Comparison of ENCODE assay signal across 9 cellular contexts in genomic region chr17:61904094-61904710, GRCh38. TPM values are rescaled to one million over a fixed set of nuclear protein-coding genes. Genes with fewer than 3 reads are reported as not detected.
A peak's percentile ranks its signal among the peaks of the same experiment; 100 is the strongest.
DNase-seq lines count a peak whose midpoint lies in the region; ATAC-seq, FAIRE-seq and TF ChIP-seq lines count a peak whose summit lies in the region.
"Had no signal": no experiment of that assay in that cellular context is flagged by ENCODE, and none has a peak within 500 bp of the region (broad histone marks: within the 10 kb centered on the region; RNA-seq: fewer than 3 reads in every experiment).

No MANE protein-coding gene starts in this region.

- FAIRE-seq in small intestine (lab: Jason Lieb, UNC) = no peak

- no peaks in the 10 kb centered on the region for H3K9me3 ChIP-seq in T-helper 17 cell (ENCODE audit: control insufficient read depth, low read length, poor library complexity, severe bottlenecking)
- no peaks in the 10 kb centered on the region for H3K9me3 ChIP-seq in small intestine (ENCODE audit: control insufficient read depth, low read depth)
- H3K9me3 ChIP-seq in left ventricle myocardium inferior (replicated peaks) = no peaks in the 10 kb centered on the region

- H3K36me3 ChIP-seq in small intestine (ENCODE audit: control insufficient read depth in 2 of 2, insufficient read depth in 2 of 2, low read length in 2 of 2) (peaks cover 5% of the 10 kb centered on the region in 2 donors), left ventricle myocardium inferior (peaks cover 92% of the 10 kb centered on the region)

- no peaks in the 10 kb centered on the region for H3K27me3 ChIP-seq in small intestine (ENCODE audit: control insufficient read depth in 2 of 2, insufficient read depth in 2 of 2, low read length in 2 of 2)
- H3K27me3 ChIP-seq in left ventricle myocardium inferior (ENCODE audit: low read depth) = no peaks in the 10 kb centered on the region

- H3K4me3 Mint-ChIP-seq in T-helper 17 cell = peak overlapping the region; percentile 45

- WGBS in small intestine, 3 donors = 22 to 54% (median 28%) methylated on average over 5 of the region's 5 CpGs

- H3K4me1 Mint-ChIP-seq in T-helper 17 cell = peaks cover 4% of the 10 kb centered on the region

- peak overlapping the region; percentile 81 for H3K27ac Mint-ChIP-seq in T-helper 17 cell

- H3K27ac ChIP-seq in small intestine (ENCODE audit: low read depth in 1 of 2, low read length in 1 of 2) = peak overlapping the region in 1 of 2 donors; percentile 55
- no peak overlapping the region for H3K27ac ChIP-seq in left ventricle myocardium inferior (replicated peaks)

- H3K36me3 Mint-ChIP-seq in T-helper 17 cell (ENCODE audit: low read depth) = peaks cover 7% of the 10 kb centered on the region

- no peaks in the 10 kb centered on the region for H3K27me3 Mint-ChIP-seq in T-helper 17 cell

- ATAC-seq in GM18867 (IDR thresholded peaks at IDR 0.05; ENCODE audit: unreplicated experiment) (peak; percentile 91), HG02610 (IDR thresholded peaks at IDR 0.05; ENCODE audit: unreplicated experiment) (peak; percentile 71), T-helper 17 cell (peak; percentile 87), HG02623 (IDR thresholded peaks at IDR 0.05; ENCODE audit: unreplicated experiment) (no peak), left colon (no peak)

- no peak overlapping the region for H3K4me3 ChIP-seq in small intestine (ENCODE audit: low read depth in 1 of 2, low read length in 2 of 2)
- no peak overlapping the region for H3K4me3 ChIP-seq in left ventricle myocardium inferior

- DNase-seq in T-helper 17 cell (peak in 1 of 3 donors; percentile 14), small intestine (peak; percentile 84), NCI-H524 treated with DMSO at 0.1 percent for 48 hours (lab: John Stamatoyannopoulos, UW) (no peak), left ventricle myocardium inferior (no peak), left colon (no peak)
- DNase-seq: NCI-H2107 had no signal

- TF ChIP-seq CTCF in left ventricle myocardium inferior (IDR thresholded peaks at IDR 0.05; ENCODE audit: borderline replicate concordance) = no peak

- intact Hi-C loops in left ventricle myocardium inferior (cut with micrococcal nuclease) (no loop called here), left colon (cut with DNase I, micrococcal nuclease) (no loop called here)

- H3K4me1 ChIP-seq in small intestine (ENCODE audit: control insufficient read depth in 2 of 2, insufficient read depth in 1 of 2, low read depth in 1 of 2, low read length in 1 of 2) (no peaks in the 10 kb centered on the region), left ventricle myocardium inferior (no peaks in the 10 kb centered on the region)

RNA-seq across cellular contexts. Expression of gene INTS2, which starts 23.6 kb away (rescaled TPM):
- 10 to 100 TPM in 1 of 2 donors, 1 to 10 TPM in 1; 9.5 to 11.4 TPM for total RNA-seq in T-helper 17 cell
- 1 to 10 TPM in 2 of 3 donors, under 1 TPM in 1; 0.81 to 3.4 (median 1.8) TPM for polyA plus RNA-seq in small intestine
- 10.9 TPM for total RNA-seq in left ventricle myocardium inferior
- 1 to 10 TPM; 9.2 to 9.8 TPM for total RNA-seq in left colon

RNA-seq across cellular contexts. Expression of gene BRIP1, which starts 40.9 kb away (rescaled TPM):
- total RNA-seq in T-helper 17 cell = 1 to 10 TPM; 1.5 to 2.3 TPM
- polyA plus RNA-seq in small intestine = 1 to 10 TPM in 1 of 3 donors, under 1 TPM in 2; 0.27 to 1.8 (median 0.67) TPM
- total RNA-seq in left ventricle myocardium inferior = 0.22 TPM
- total RNA-seq in left colon = 1 to 10 TPM; 1.9 to 3.3 TPM

Comparison
In these comparisons a context has a peak if more than half of its experiments do, and no peak if none do; other contexts are left out.
1. ATAC-seq: peak in GM18867 (single experiment), HG02610 (single experiment) and T-helper 17 cell (single experiment); none in HG02623 (single experiment) and left colon (single experiment).